ENCODE assay signal across 8 cellular contexts in the genomic region with DNA sequence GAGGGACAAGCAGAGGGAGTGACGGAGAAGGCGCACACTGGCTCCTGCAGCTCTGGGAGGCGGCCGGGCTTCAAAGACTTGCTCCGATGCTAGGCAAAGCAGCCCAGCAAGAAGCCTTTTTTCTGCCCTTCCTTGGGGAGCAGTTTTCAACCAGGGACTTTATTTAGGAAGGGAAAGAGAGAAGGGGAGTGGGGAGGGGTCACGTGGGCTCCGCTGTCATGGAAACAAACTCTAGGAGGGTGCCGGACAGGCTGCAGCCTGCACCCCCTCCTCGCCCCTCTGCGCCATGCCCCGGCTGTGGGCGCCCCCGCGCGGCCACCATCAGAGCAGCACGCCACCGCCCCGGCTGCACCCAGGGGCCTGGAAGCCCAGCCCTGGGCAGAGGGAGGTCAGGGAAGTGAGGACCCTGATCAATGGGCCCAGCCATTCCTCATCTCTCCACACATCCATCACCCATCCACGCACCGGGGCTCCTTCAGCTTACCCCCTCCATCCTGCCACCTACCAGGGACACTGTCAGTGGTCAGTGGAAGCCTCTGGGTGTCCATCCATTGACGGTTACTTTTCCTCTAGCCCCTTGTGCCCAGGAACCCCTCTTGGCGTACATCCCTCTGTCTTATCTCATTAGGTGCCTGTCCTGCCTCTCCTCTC.
DNase-seq lines count a peak whose midpoint lies in the region; ATAC-seq and TF ChIP-seq lines count a peak whose summit lies in the region.

No MANE protein-coding gene starts in this region.

- peaks cover 5 to 8% of the 10 kb centered on the region in 2 donors for H3K4me1 Mint-ChIP-seq in natural killer cell treated with Interleukin-12 subunit alpha and Interleukin-12 subunit beta and Interleukin-15 and Interleukin-18, amount 100 ng/mL, for 72 hours (ENCODE audit: low read depth in 2 of 2)

- no peak overlapping the region for H3K27ac Mint-ChIP-seq in natural killer cell treated with Interleukin-12 subunit alpha and Interleukin-12 subunit beta and Interleukin-15 and Interleukin-18, amount 100 ng/mL, for 72 hours

- no peaks in the 10 kb centered on the region for H3K36me3 Mint-ChIP-seq in natural killer cell treated with Interleukin-12 subunit alpha and Interleukin-12 subunit beta and Interleukin-15 and Interleukin-18, amount 100 ng/mL, for 72 hours

- DNase-seq in NCI-H748 (lab: John Stamatoyannopoulos, UW; ENCODE audit: unreplicated experiment) (peak; percentile 82), activated T-cell treated with anti-CD3 and anti-CD28 coated beads for 1 hour (ENCODE audit: low read depth) (peak; percentile 70), erythroblast (lab: John Stamatoyannopoulos, UW) (peak; percentile 50 to 63), NCI-H226 (no peak)
- no peak for DNase-seq in natural killer cell treated with Interleukin-12 subunit alpha and Interleukin-12 subunit beta and Interleukin-15 and Interleukin-18, amount 100 ng/mL, for 72 hours (ENCODE audit: low spot score)
- DNase-seq in stimulated activated naive CD4-positive, alpha-beta T cell treated with Interleukin-2 at 50 U/mL for 16 hours (lab: John Stamatoyannopoulos, UW) = peak; percentile 61

- peak overlapping the region; percentile 26 for H3K4me3 Mint-ChIP-seq in natural killer cell treated with Interleukin-12 subunit alpha and Interleukin-12 subunit beta and Interleukin-15 and Interleukin-18, amount 100 ng/mL, for 72 hours

- peaks cover 27 to 32% of the 10 kb centered on the region in 2 donors for H3K27me3 Mint-ChIP-seq in natural killer cell treated with Interleukin-12 subunit alpha and Interleukin-12 subunit beta and Interleukin-15 and Interleukin-18, amount 100 ng/mL, for 72 hours

- H3K4me3 ChIP-seq in GM08714 (ENCODE audit: low read length) = peak overlapping the region; percentile 9; the same call in 1 of the 2 replicates

- no peak for TF ChIP-seq POLR2A in erythroblast (IDR thresholded peaks at IDR 0.05; ENCODE audit: low read length)

- H3K9me3 Mint-ChIP-seq in natural killer cell treated with Interleukin-12 subunit alpha and Interleukin-12 subunit beta and Interleukin-15 and Interleukin-18, amount 100 ng/mL, for 72 hours = no peaks in the 10 kb centered on the region

- ATAC-seq in HG02885 (IDR thresholded peaks at IDR 0.05; ENCODE audit: poor library complexity, unreplicated experiment) = peak; percentile 47
- peak; percentile 86 to 87 for ATAC-seq in natural killer cell treated with Interleukin-12 subunit alpha and Interleukin-12 subunit beta and Interleukin-15 and Interleukin-18, amount 100 ng/mL, for 72 hours

Comparison
In these comparisons a context has a peak if more than half of its experiments do, and no peak if none do; other contexts are left out.
1. DNase-seq: peak in NCI-H748 (single experiment), activated T-cell treated with anti-CD3 and anti-CD28 coated beads for 1 hour (single experiment), erythroblast (2 of 2) and stimulated activated naive CD4-positive, alpha-beta T cell treated with Interleukin-2 at 50 U/mL for 16 hours (single experiment); none in natural killer cell treated with Interleukin-12 subunit alpha and Interleukin-12 subunit beta and Interleukin-15 and Interleukin-18, amount 100 ng/mL, for 72 hours (single experiment) and NCI-H226 (single experiment).